1 cellular context compared by ENCODE assay signal in the genomic region with DNA sequence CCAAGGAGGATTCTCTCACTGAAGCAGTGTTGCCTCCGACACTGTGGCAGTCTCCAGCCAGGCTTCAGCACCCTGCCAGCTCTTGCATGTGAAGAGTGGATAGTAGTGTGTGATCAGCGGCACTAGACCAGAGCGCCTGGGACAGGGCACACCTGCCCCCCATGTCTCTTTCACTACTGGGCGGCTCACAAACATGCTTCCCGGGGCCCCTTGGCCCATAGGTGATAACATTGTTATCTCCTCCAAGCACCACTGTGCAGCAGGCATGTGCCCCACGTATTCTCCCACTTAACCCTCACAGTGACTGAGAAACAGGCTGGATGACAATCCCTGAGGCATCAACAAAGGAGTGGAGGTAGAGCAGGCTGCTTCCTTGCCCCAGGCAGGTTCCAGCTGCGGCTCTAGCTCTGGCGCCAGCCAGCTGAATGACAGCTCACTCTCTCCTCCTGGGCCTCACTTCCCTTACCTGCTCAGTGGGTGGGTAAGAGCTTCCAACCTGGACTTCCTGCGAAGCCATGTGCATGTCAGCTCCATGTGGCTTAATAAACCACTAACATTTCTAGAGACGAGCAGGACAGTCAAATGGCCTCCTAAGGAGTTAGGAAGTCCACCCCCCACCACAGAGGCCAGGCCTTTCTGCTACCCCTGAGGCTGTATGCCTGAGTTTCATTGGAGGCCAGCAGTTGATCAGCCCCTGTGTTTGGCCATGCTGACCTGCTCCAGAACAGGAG.
TF ChIP-seq lines count a peak whose summit lies in the region.

No MANE protein-coding gene starts in this region.

TF ChIP-seq in SK-N-SH, 30 proteins besides CTCF, POLR2A, EP300 and RAD21 (continued from another document):
- TF ChIP-seq, protein P1, sequence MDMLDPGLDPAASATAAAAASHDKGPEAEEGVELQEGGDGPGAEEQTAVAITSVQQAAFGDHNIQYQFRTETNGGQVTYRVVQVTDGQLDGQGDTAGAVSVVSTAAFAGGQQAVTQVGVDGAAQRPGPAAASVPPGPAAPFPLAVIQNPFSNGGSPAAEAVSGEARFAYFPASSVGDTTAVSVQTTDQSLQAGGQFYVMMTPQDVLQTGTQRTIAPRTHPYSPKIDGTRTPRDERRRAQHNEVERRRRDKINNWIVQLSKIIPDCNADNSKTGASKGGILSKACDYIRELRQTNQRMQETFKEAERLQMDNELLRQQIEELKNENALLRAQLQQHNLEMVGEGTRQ (IDR thresholded peaks at IDR 0.05; ENCODE audit: borderline replicate concordance, low read depth, low read length) = no peak
- TF ChIP-seq FOXJ3 (CRISPR knock-in tag; IDR thresholded peaks at IDR 0.05) = peak; percentile 89
- peak; percentile 29; the same call in 1 of the 2 replicates for TF ChIP-seq RCOR1 (IDR thresholded peaks at IDR 0.05; ENCODE audit: low read length)
- TF ChIP-seq SIN3A (IDR thresholded peaks at IDR 0.05; ENCODE audit: borderline replicate concordance, low read depth, low read length) = no peak
- no peak for TF ChIP-seq RFX5 (IDR thresholded peaks at IDR 0.05; ENCODE audit: low read length)
- TF ChIP-seq, protein P2, sequence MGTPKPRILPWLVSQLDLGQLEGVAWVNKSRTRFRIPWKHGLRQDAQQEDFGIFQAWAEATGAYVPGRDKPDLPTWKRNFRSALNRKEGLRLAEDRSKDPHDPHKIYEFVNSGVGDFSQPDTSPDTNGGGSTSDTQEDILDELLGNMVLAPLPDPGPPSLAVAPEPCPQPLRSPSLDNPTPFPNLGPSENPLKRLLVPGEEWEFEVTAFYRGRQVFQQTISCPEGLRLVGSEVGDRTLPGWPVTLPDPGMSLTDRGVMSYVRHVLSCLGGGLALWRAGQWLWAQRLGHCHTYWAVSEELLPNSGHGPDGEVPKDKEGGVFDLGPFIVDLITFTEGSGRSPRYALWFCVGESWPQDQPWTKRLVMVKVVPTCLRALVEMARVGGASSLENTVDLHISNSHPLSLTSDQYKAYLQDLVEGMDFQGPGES (IDR thresholded peaks at IDR 0.05; ENCODE audit: low read depth, low read length) = no peak
